ENCODE assay signal across 26 cellular contexts in the genomic region with DNA sequence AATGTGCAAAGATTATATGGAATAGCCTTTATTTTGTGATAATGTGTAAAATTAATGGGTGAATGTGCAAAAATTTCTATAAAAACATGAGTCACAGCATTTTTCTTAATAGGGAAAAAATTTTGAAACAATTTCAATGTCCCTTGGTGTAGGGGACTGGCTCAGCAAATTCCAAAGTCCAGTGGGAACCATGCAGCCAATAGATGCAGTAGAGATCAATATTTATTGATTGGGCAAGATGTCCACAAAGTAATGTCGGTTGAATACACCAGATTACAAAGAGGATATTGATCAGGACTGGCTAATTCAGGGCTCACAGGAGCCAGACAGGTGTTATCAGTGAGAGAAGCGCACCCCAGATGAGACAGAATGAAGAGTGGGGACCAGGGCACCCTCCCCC.
"Had no signal": no experiment of that assay in that cellular context is flagged by ENCODE, and none has a peak within 500 bp of the region (broad histone marks: within the 10 kb centered on the region; RNA-seq: fewer than 3 reads in every experiment).

No MANE protein-coding gene starts in this region.

- H3K27me3 Mint-ChIP-seq: activated CD4-positive, alpha-beta T cell treated with anti-CD3 and anti-CD28 coated beads for 36 hours; activated CD8-positive, alpha-beta T cell treated with anti-CD3 and anti-CD28 coated beads for 36 hours; activated naive CD4-positive, alpha-beta T cell treated with anti-CD3 and anti-CD28 coated beads, Interleukin-2, amount 50 U/mL, for 24 hours; activated T-cell treated with anti-CD3 and anti-CD28 coated beads, Interleukin-2, amount 50 U/mL, for 24 hours; IgD-negative memory B cell had no signal

- H3K4me3 ChIP-seq: breast epithelium, SK-N-MC had no signal

- DNase-seq: activated CD4-positive, alpha-beta T cell treated with anti-CD3 and anti-CD28 coated beads for 36 hours; activated CD4-positive, alpha-beta T cell treated with anti-CD3 and anti-CD28 coated beads, Interleukin-2, amount 50 U/mL, for 1 hour; activated CD8-positive, alpha-beta T cell treated with anti-CD3 and anti-CD28 coated beads for 36 hours; activated effector memory CD4-positive, alpha-beta T cell treated with Interleukin-2 at 50 U/mL for 16 hours; activated naive CD4-positive, alpha-beta T cell; activated T-cell treated with anti-CD3 and anti-CD28 coated beads, Interleukin-2, amount 50 U/mL, for 24 hours; KG1; NCI-H1048; NCI-H1417; NCI-H2029; NCI-H2107; NCI-H2171 treated with DMSO at 0.1 percent for 48 hours; NCI-H345; NCI-H510A treated with DMSO at 0.1 percent for 48 hours; NCI-H69; NK-92 treated with Interleukin-12 subunit alpha and Interleukin-12 subunit beta, amount 100 ng/mL, for 24 hours; OCI-M1; RPMI8226 had no signal

- H3K4me3 Mint-ChIP-seq: activated CD4-positive, alpha-beta T cell treated with anti-CD3 and anti-CD28 coated beads for 36 hours; activated CD8-positive, alpha-beta T cell treated with anti-CD3 and anti-CD28 coated beads for 36 hours; activated naive CD4-positive, alpha-beta T cell treated with anti-CD3 and anti-CD28 coated beads, Interleukin-2, amount 50 U/mL, for 24 hours; activated T-cell treated with anti-CD3 and anti-CD28 coated beads, Interleukin-2, amount 50 U/mL, for 24 hours; activated T-helper 1 cell treated with anti-CD3 and anti-CD28 coated beads, Interleukin-12 subunit alpha, Interleukin-12 subunit beta, Interleukin-2, Interleukin-4 antibody, amounts not matched to agents 30 ng/mL and 10 ng/mL and 1 ng/mL, durations not matched to agents 14 hours and 24 hours and 36 hours; IgD-negative memory B cell had no signal

- ATAC-seq: activated CD4-positive, alpha-beta T cell treated with anti-CD3 and anti-CD28 coated beads for 36 hours; activated CD8-positive, alpha-beta T cell treated with anti-CD3 and anti-CD28 coated beads for 36 hours; Panc1; Right ventricle myocardium inferior had no signal

- H3K27ac ChIP-seq: breast epithelium, SK-N-MC, WERI-Rb-1 had no signal

- H3K4me1 Mint-ChIP-seq: activated CD4-positive, alpha-beta T cell treated with anti-CD3 and anti-CD28 coated beads for 36 hours; activated naive CD4-positive, alpha-beta T cell treated with anti-CD3 and anti-CD28 coated beads, Interleukin-2, amount 50 U/mL, for 24 hours; IgD-negative memory B cell had no signal

- H3K36me3 ChIP-seq: WERI-Rb-1 had no signal

- H3K27ac Mint-ChIP-seq: activated CD4-positive, alpha-beta T cell treated with anti-CD3 and anti-CD28 coated beads for 36 hours; activated CD8-positive, alpha-beta T cell treated with anti-CD3 and anti-CD28 coated beads for 36 hours; activated naive CD4-positive, alpha-beta T cell treated with anti-CD3 and anti-CD28 coated beads, Interleukin-2, amount 50 U/mL, for 24 hours; activated T-cell treated with anti-CD3 and anti-CD28 coated beads, Interleukin-2, amount 50 U/mL, for 24 hours; activated T-helper 1 cell treated with anti-CD3 and anti-CD28 coated beads, Interleukin-12 subunit alpha, Interleukin-12 subunit beta, Interleukin-2, Interleukin-4 antibody, amounts not matched to agents 30 ng/mL and 10 ng/mL and 1 ng/mL, durations not matched to agents 14 hours and 24 hours and 36 hours; IgD-negative memory B cell had no signal

- H3K9me3 Mint-ChIP-seq: activated T-helper 1 cell treated with anti-CD3 and anti-CD28 coated beads, Interleukin-12 subunit alpha, Interleukin-12 subunit beta, Interleukin-2, Interleukin-4 antibody, amounts not matched to agents 30 ng/mL and 10 ng/mL and 1 ng/mL, durations not matched to agents 14 hours and 24 hours and 36 hours had no signal

- H3K36me3 Mint-ChIP-seq: activated naive CD4-positive, alpha-beta T cell treated with anti-CD3 and anti-CD28 coated beads, Interleukin-2, amount 50 U/mL, for 24 hours had no signal

- H3K4me1 ChIP-seq: breast epithelium had no signal
